In genomic region chr3:8964436-8965370, GRCh38 we compare ENCODE assay signal across 8 cellular contexts. TPM values are rescaled to one million over a fixed set of nuclear protein-coding genes. Genes with fewer than 3 reads are reported as not detected.
DNase-seq lines count a peak whose midpoint lies in the region; ATAC-seq and TF ChIP-seq lines count a peak whose summit lies in the region.

No MANE protein-coding gene starts in this region.

- H3K79me2 ChIP-seq in OCI-LY1 (ENCODE audit: insufficient read depth, low read length) = peaks cover 32% of the 10 kb centered on the region

- peak overlapping the region; percentile 97; the same call in 1 of the 2 replicates for H2AFZ ChIP-seq in OCI-LY1 (ENCODE audit: low read length)

- intact Hi-C loops in CD14-positive monocyte (cut with micrococcal nuclease) = no loop called here
- intact Hi-C loops in heart left ventricle (cut with DNase I) = loop anchor here in 1 of 10 donors (10.0 kb wide), 1 partner anchor 200 kb away; the partner anchor contains the start of gene OXTR

- H3K36me3 Mint-ChIP-seq in endodermal cell (ENCODE audit: low read depth) (no peaks in the 10 kb centered on the region), nephron (ENCODE audit: low read depth) (no peaks in the 10 kb centered on the region), CD14-positive monocyte (no peaks in the 10 kb centered on the region)

- no peaks in the 10 kb centered on the region for H3K9me3 Mint-ChIP-seq in endodermal cell
- H3K9me3 Mint-ChIP-seq in nephron = no peaks in the 10 kb centered on the region
- H3K9me3 Mint-ChIP-seq in CD14-positive monocyte = no peaks in the 10 kb centered on the region

- no peaks in the 10 kb centered on the region for H4K20me1 ChIP-seq in OCI-LY1 (ENCODE audit: insufficient read depth, low read length)

- peaks cover 35% of the 10 kb centered on the region for H3K4me1 Mint-ChIP-seq in endodermal cell
- H3K4me1 Mint-ChIP-seq in nephron = peaks cover 25% of the 10 kb centered on the region
- peaks cover 26% of the 10 kb centered on the region for H3K4me1 Mint-ChIP-seq in CD14-positive monocyte

- H3K27me3 Mint-ChIP-seq in endodermal cell (ENCODE audit: insufficient read depth) (peaks cover 42% of the 10 kb centered on the region), nephron (ENCODE audit: low read depth) (peaks cover 15% of the 10 kb centered on the region), CD14-positive monocyte (ENCODE audit: low read depth in 3 of 3) (peaks cover 5 to 10% (median 7%) of the 10 kb centered on the region in 3 donors)

- TF ChIP-seq CTCF in OCI-LY1 (IDR thresholded peaks at IDR 0.05; ENCODE audit: low read length) (no peak), endodermal cell (conservative IDR thresholded peaks at IDR 0.05) (no peak), nephron (IDR thresholded peaks at IDR 0.05; ENCODE audit: unreplicated experiment in 3 of 3) (no peak), CD14-positive monocyte (IDR thresholded peaks at IDR 0.05) (no peak), heart left ventricle (IDR thresholded peaks at IDR 0.05) (no peak)

- H3K4me3 ChIP-seq in OCI-LY1 (ENCODE audit: low read depth, low read length, poor library complexity, severe bottlenecking) (no peak overlapping the region), endodermal cell (ENCODE audit: low read length) (no peak overlapping the region), heart left ventricle (no peak overlapping the region)

- H3K36me3 ChIP-seq in OCI-LY1 (ENCODE audit: insufficient read depth, low read length) (peaks cover 4% of the 10 kb centered on the region; the same call in 1 of the 2 replicates), endodermal cell (ENCODE audit: control insufficient read depth, insufficient read depth, low read length) (no peaks in the 10 kb centered on the region), heart left ventricle (no peaks in the 10 kb centered on the region)

- H3K9ac ChIP-seq in OCI-LY1 (ENCODE audit: low read length) (no peak overlapping the region), endodermal cell (ENCODE audit: extremely low read depth, low read length, poor library complexity, severe bottlenecking) (no peak overlapping the region)

- H3K9me3 ChIP-seq in OCI-LY1 (ENCODE audit: low read length) (no peaks in the 10 kb centered on the region), endodermal cell (ENCODE audit: control insufficient read depth, low read length) (no peaks in the 10 kb centered on the region), heart left ventricle (no peaks in the 10 kb centered on the region)

- 59 to 64% methylated on average over 5 to 10 of the region's 11 CpGs for WGBS in endodermal cell (ENCODE audit: insufficient coverage in 1 of 2, insufficient read length in 1 of 2), 2 experiments
- WGBS in heart left ventricle, 4 donors = 76 to 82% (median 79%) methylated on average over 11 of the region's 11 CpGs

- DNase-seq in ELR (ENCODE audit: low read depth) (peak; percentile 90), endodermal cell (peak; percentile 79), CD14-positive monocyte (ENCODE audit: low spot score) (no peak), heart left ventricle (no peak), COLO668 (lab: John Stamatoyannopoulos, UW; ENCODE audit: unreplicated experiment) (no peak)

- H3K4me3 Mint-ChIP-seq in endodermal cell = peak overlapping the region; percentile 4
- H3K4me3 Mint-ChIP-seq in nephron = peak overlapping the region; percentile 89 to 97 (median 91)
- no peak overlapping the region for H3K4me3 Mint-ChIP-seq in CD14-positive monocyte

- TF ChIP-seq POLR2A in heart left ventricle (IDR thresholded peaks at IDR 0.05) = no peak

- H3K9me2 ChIP-seq in OCI-LY1 (ENCODE audit: low read depth, low read length) = no peaks in the 10 kb centered on the region

- no peak overlapping the region for H3K27ac ChIP-seq in OCI-LY1 (ENCODE audit: low read depth, low read length, poor library complexity, severe bottlenecking)
- H3K27ac ChIP-seq in endodermal cell (ENCODE audit: low read depth, low read length) = no peak overlapping the region
- H3K27ac ChIP-seq in heart left ventricle = no peak overlapping the region

- no peak for ATAC-seq in heart left ventricle
- no peak for ATAC-seq in HG02938 (IDR thresholded peaks at IDR 0.05; ENCODE audit: unreplicated experiment)

- H3K27me3 ChIP-seq in OCI-LY1 (ENCODE audit: insufficient read depth, low read length) (no peaks in the 10 kb centered on the region), endodermal cell (ENCODE audit: control insufficient read depth, insufficient read depth, low read length, poor library complexity, severe bottlenecking) (peaks cover 43% of the 10 kb centered on the region), heart left ventricle (peaks cover 0 to 6% (median 0%) of the 10 kb centered on the region in 9 donors)

- no peak overlapping the region for H3K4me2 ChIP-seq in OCI-LY1 (ENCODE audit: low read length)

- H3K4me1 ChIP-seq in OCI-LY1 (ENCODE audit: insufficient read depth, low read length, severe bottlenecking) (peaks cover 37% of the 10 kb centered on the region), endodermal cell (ENCODE audit: control insufficient read depth, insufficient read depth, low read length) (no peaks in the 10 kb centered on the region), heart left ventricle (peaks cover 0 to 21% (median 10%) of the 10 kb centered on the region in 12 donors)

- no peaks in the 10 kb centered on the region for H3F3A ChIP-seq in OCI-LY1 (ENCODE audit: insufficient read depth, low read length)

- H3K27ac Mint-ChIP-seq in endodermal cell (peak overlapping the region; percentile 87), nephron (peak overlapping the region; percentile 26 to 81 (median 80)), CD14-positive monocyte (peak overlapping the region in 2 of 7 donors; percentile 44 to 96)

RNA-seq across cellular contexts. Expression of gene RAD18, which starts 1.4 kb away (rescaled TPM):
- total RNA-seq in endodermal cell = 10 to 100 TPM; 18.2 to 20.8 TPM
- polyA plus RNA-seq in endodermal cell (2013, experiment 1 of 2) = 19.1 TPM
- polyA plus RNA-seq in endodermal cell (2013, experiment 2 of 2) = 17.8 TPM
- 1 to 10 TPM; 5.1 to 6.9 TPM for polyA plus RNA-seq in CD14-positive monocyte
- total RNA-seq in heart left ventricle = 1 to 10 TPM; 1.4 to 6.1 (median 2.9) TPM
- polyA plus RNA-seq in heart left ventricle = 1 to 10 TPM in 1 of 2 donors, under 1 TPM in 1; 0.76 to 2.2 TPM

Comparison
In these comparisons a context has a peak if more than half of its experiments do, and no peak if none do; other contexts are left out.
1. DNase-seq: peak in ELR (single experiment) and endodermal cell (single experiment); none in CD14-positive monocyte (single experiment), heart left ventricle (0 of 5) and COLO668 (single experiment).
2. H3K4me3 Mint-ChIP-seq: peak in endodermal cell (single experiment) and nephron (3 of 3); none in CD14-positive monocyte (0 of 2).